In the genomic region with DNA sequence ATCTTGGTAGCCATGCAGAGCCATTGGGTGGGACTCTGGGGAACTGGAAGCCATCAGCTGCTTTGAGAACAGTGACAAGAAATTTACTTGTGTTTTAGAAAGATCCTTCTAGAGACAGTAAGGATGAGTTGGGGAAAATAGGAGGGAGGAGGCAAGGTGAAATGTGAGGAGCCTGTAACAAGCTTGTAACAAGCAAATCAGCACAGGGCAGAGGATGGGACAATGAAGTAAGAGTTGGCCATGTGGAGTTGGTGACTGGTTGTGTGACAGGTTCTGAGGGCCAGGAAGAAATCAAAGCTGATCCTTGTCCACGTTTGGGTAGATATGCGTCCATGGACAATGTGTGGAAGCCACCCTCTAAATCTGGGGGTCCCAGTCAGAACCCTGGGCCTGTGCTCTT, we compare ENCODE assay signal across 30 cellular contexts.
"Had no signal": no experiment of that assay in that cellular context is flagged by ENCODE, and none has a peak within 500 bp of the region (broad histone marks: within the 10 kb centered on the region; RNA-seq: fewer than 3 reads in every experiment).

No MANE protein-coding gene starts in this region.

- H3K79me2 ChIP-seq: parathyroid adenoma had no signal

- H3K27ac Mint-ChIP-seq: naive thymus-derived CD4-positive, alpha-beta T cell; natural killer cell; nephron; neural progenitor cell; progenitor cell of endocrine pancreas; stimulated activated memory B cell treated with anti-CD40 and anti-IgM and Interleukin-4, amounts not matched to agents 10 μg/mL and 1 μg/mL and 100 μg/mL, for 72 hours; type B pancreatic cell had no signal

- H3K36me3 Mint-ChIP-seq: natural killer cell; neural progenitor cell; stimulated activated memory B cell treated with anti-CD40 and anti-IgM and Interleukin-4, amounts not matched to agents 10 μg/mL and 1 μg/mL and 100 μg/mL, for 72 hours; type B pancreatic cell had no signal

- H3K27me3 Mint-ChIP-seq: progenitor cell of endocrine pancreas; stimulated activated memory B cell treated with anti-CD40 and anti-IgM and Interleukin-4, amounts not matched to agents 10 μg/mL and 1 μg/mL and 100 μg/mL, for 72 hours had no signal

- H3K9ac ChIP-seq: neural progenitor cell, parathyroid adenoma had no signal

- DNase-seq: naive thymus-derived CD4-positive, alpha-beta T cell; natural killer cell; occipital lobe; ovary; posterior cingulate gyrus; psoas muscle; right cardiac atrium; right lobe of liver; sigmoid colon; small intestine; stimulated activated CD4-positive, alpha-beta T cell treated with anti-CD3 and anti-CD28 coated beads, Interleukin-12 subunit alpha, Interleukin-12 subunit beta, amount 100 ng/mL, for 4 hours; stimulated activated CD4-positive, alpha-beta T cell treated with anti-CD3 and anti-CD28 coated beads, Interleukin-1b, Interleukin-23, amount 100 ng/mL, for 48 hours; stimulated activated CD4-positive, alpha-beta T cell treated with anti-CD3 and anti-CD28 coated beads, Interleukin-4, amount 100 ng/mL, for 1 hour; stimulated activated CD4-positive, alpha-beta T cell treated with anti-CD3 and anti-CD28 coated beads, Interleukin-4, amount 100 ng/mL, for 4 hours; stimulated activated CD8-positive, alpha-beta memory T cell treated with anti-CD3 and anti-CD28 coated beads, Interleukin-4, amount 100 ng/mL, for 48 hours; stimulated activated naive CD4-positive, alpha-beta T cell; stimulated activated naive CD8-positive, alpha-beta T cell treated with anti-CD3 and anti-CD28 coated beads, Interleukin-15, Interleukin-2, amounts not matched to agents 100 U/mL and 50 U/mL, for 24 hours; substantia nigra; testis; tibial artery; transverse colon; upper lobe of right lung; uterus had no signal

- H3K27ac ChIP-seq: neural progenitor cell, ovary, parathyroid adenoma, psoas muscle, right lobe of liver, sigmoid colon, suprapubic skin, testis, tibial artery, transverse colon, upper lobe of right lung, uterus had no signal

- ATAC-seq: naive thymus-derived CD4-positive, alpha-beta T cell; natural killer cell; psoas muscle; right cardiac atrium; right lobe of liver; stimulated activated memory B cell treated with anti-CD40 and anti-IgM and Interleukin-4, amounts not matched to agents 10 μg/mL and 1 μg/mL and 100 μg/mL, for 72 hours; stimulated activated naive CD8-positive, alpha-beta T cell treated with anti-CD3 and anti-CD28 coated beads, Interleukin-15, Interleukin-2, amounts not matched to agents 100 U/mL and 50 U/mL, for 24 hours; upper lobe of right lung had no signal

- H3K36me3 ChIP-seq: neural progenitor cell, ovary, right lobe of liver, sigmoid colon, suprapubic skin, tibial artery, transverse colon, upper lobe of right lung, uterus had no signal

- H3K4me3 Mint-ChIP-seq: naive thymus-derived CD4-positive, alpha-beta T cell; natural killer cell; nephron; neural progenitor cell; stimulated activated memory B cell treated with anti-CD40 and anti-IgM and Interleukin-4, amounts not matched to agents 10 μg/mL and 1 μg/mL and 100 μg/mL, for 72 hours; type B pancreatic cell had no signal

- H3K9me3 ChIP-seq: ovary, right lobe of liver, sigmoid colon, suprapubic skin, testis, transverse colon, upper lobe of right lung, uterus had no signal

- H3K4me1 Mint-ChIP-seq: naive thymus-derived CD4-positive, alpha-beta T cell; natural killer cell; nephron; neural progenitor cell; stimulated activated memory B cell treated with anti-CD40 and anti-IgM and Interleukin-4, amounts not matched to agents 10 μg/mL and 1 μg/mL and 100 μg/mL, for 72 hours had no signal

- H3K4me1 ChIP-seq: neural progenitor cell, parathyroid adenoma, psoas muscle, right lobe of liver, sigmoid colon, suprapubic skin, testis, tibial artery, transverse colon, upper lobe of right lung, uterus had no signal

- H3K4me3 ChIP-seq: neural progenitor cell, ovary, psoas muscle, right lobe of liver, sigmoid colon, suprapubic skin, testis, tibial artery, transverse colon, upper lobe of right lung, uterus had no signal

- H3K4me2 ChIP-seq: neural progenitor cell had no signal

- H2AFZ ChIP-seq: neural progenitor cell, parathyroid adenoma had no signal

- H3K27me3 ChIP-seq: neural progenitor cell, ovary, right lobe of liver, sigmoid colon, suprapubic skin, testis, tibial artery, transverse colon, upper lobe of right lung, uterus had no signal
